26 cellular contexts compared by ENCODE assay signal in the genomic region with DNA sequence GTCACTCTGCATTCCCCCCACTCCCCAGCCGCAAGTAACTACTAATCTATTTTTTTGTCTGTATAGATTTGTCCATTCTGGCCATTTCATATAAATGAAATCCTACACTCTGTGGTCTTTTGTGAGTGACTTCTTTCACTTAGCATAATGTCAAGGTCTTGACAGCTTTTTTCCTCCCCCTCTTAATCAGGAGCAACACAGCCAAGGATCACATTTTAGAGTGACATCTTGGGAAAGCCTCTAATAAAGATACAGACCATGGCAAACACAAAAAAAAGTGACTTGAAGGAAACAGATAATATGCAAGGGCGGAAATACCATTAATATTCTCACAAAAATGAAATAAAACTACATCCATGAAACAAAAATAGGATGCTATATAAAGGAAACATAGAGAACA.
"Had no signal": no experiment of that assay in that cellular context is flagged by ENCODE, and none has a peak within 500 bp of the region (broad histone marks: within the 10 kb centered on the region; RNA-seq: fewer than 3 reads in every experiment).

No MANE protein-coding gene starts in this region.

- DNase-seq: activated CD4-positive, alpha-beta T cell treated with anti-CD3 and anti-CD28 coated beads for 4 hours; activated CD4-positive, alpha-beta T cell treated with anti-CD3 and anti-CD28 coated beads, Interleukin-2, amount 50 U/mL, for 48 hours; activated CD4-positive, CD25-positive, alpha-beta regulatory T cell; activated CD8-positive, alpha-beta memory T cell treated with anti-CD3 and anti-CD28 coated beads, Interleukin-2, amount 50 U/mL, for 48 hours; activated naive CD4-positive, alpha-beta T cell; activated naive CD8-positive, alpha-beta T cell treated with anti-CD3 and anti-CD28 coated beads, Interleukin-2, amount 10 ng/mL, durations not matched to agents 7 days and 5 days; activated T-cell treated with anti-CD3 and anti-CD28 coated beads, Interleukin-2, amount 50 U/mL, for 4 hours; amniotic stem cell; effector memory CD8-positive, alpha-beta T cell; esophagus squamous epithelium; heart left ventricle; left cardiac atrium; midbrain; nucleus accumbens; posterior cingulate gyrus; small intestine; stimulated activated CD4-positive, alpha-beta T cell treated with anti-CD3 and anti-CD28 coated beads, Interleukin-2, amount 100 ng/mL, for 24 hours; stimulated activated naive B cell treated with anti-CD40 and anti-IgM and Interleukin-4, amounts not matched to agents 10 μg/mL and 1 μg/mL and 100 μg/mL, for 72 hours had no signal

- H3K27ac ChIP-seq: breast epithelium, esophagus squamous epithelium, heart left ventricle, thoracic aorta, vagina had no signal

- H3K27ac Mint-ChIP-seq: activated naive CD8-positive, alpha-beta T cell treated with anti-CD3 and anti-CD28 coated beads, Interleukin-2, amount 10 ng/mL, durations not matched to agents 7 days and 5 days; activated T-helper 2 cell treated with anti-CD3 and anti-CD28 coated beads, Interferon-gamma antibody, Interleukin-2, Interleukin-4, amounts not matched to agents 10 μg/mL and 5 μg/mL and 100 μg/mL, durations not matched to agents 14 hours and 24 hours and 36 hours; effector memory CD8-positive, alpha-beta T cell; nephron; stimulated activated naive B cell treated with anti-CD40 and anti-IgM and Interleukin-4, amounts not matched to agents 10 μg/mL and 1 μg/mL and 100 μg/mL, for 72 hours; type B pancreatic cell had no signal

- H3K9me3 ChIP-seq: breast epithelium, esophagus squamous epithelium, heart left ventricle, thoracic aorta, vagina had no signal

- ATAC-seq: activated T-cell treated with anti-CD3 and anti-CD28 coated beads, Interleukin-2, amount 50 U/mL, for 4 hours; effector memory CD8-positive, alpha-beta T cell; heart left ventricle; left cardiac atrium; sciatic nerve; stimulated activated naive B cell treated with anti-CD40 and anti-IgM and Interleukin-4, amounts not matched to agents 10 μg/mL and 1 μg/mL and 100 μg/mL, for 72 hours had no signal

- H3K4me3 ChIP-seq: breast epithelium, esophagus squamous epithelium, heart left ventricle, thoracic aorta, vagina had no signal

- H3K9me3 Mint-ChIP-seq: activated T-cell treated with anti-CD3 and anti-CD28 coated beads, Interleukin-2, amount 50 U/mL, for 4 hours; activated T-helper 2 cell treated with anti-CD3 and anti-CD28 coated beads, Interferon-gamma antibody, Interleukin-2, Interleukin-4, amounts not matched to agents 10 μg/mL and 5 μg/mL and 100 μg/mL, durations not matched to agents 14 hours and 24 hours and 36 hours; central memory CD8-positive, alpha-beta T cell; effector memory CD8-positive, alpha-beta T cell; nephron; stimulated activated naive B cell treated with anti-CD40 and anti-IgM and Interleukin-4, amounts not matched to agents 10 μg/mL and 1 μg/mL and 100 μg/mL, for 72 hours; type B pancreatic cell had no signal

- H3K27me3 ChIP-seq: breast epithelium, esophagus squamous epithelium, heart left ventricle, vagina had no signal

- H3K36me3 ChIP-seq: breast epithelium, esophagus squamous epithelium, heart left ventricle, thoracic aorta, vagina had no signal

- H3K4me3 Mint-ChIP-seq: activated naive CD8-positive, alpha-beta T cell treated with anti-CD3 and anti-CD28 coated beads, Interleukin-2, amount 10 ng/mL, durations not matched to agents 7 days and 5 days; activated T-cell treated with anti-CD3 and anti-CD28 coated beads, Interleukin-2, amount 50 U/mL, for 4 hours; central memory CD8-positive, alpha-beta T cell; effector memory CD8-positive, alpha-beta T cell; nephron; stimulated activated naive B cell treated with anti-CD40 and anti-IgM and Interleukin-4, amounts not matched to agents 10 μg/mL and 1 μg/mL and 100 μg/mL, for 72 hours; type B pancreatic cell had no signal
